1 cellular context compared by ENCODE assay signal in the genomic region with DNA sequence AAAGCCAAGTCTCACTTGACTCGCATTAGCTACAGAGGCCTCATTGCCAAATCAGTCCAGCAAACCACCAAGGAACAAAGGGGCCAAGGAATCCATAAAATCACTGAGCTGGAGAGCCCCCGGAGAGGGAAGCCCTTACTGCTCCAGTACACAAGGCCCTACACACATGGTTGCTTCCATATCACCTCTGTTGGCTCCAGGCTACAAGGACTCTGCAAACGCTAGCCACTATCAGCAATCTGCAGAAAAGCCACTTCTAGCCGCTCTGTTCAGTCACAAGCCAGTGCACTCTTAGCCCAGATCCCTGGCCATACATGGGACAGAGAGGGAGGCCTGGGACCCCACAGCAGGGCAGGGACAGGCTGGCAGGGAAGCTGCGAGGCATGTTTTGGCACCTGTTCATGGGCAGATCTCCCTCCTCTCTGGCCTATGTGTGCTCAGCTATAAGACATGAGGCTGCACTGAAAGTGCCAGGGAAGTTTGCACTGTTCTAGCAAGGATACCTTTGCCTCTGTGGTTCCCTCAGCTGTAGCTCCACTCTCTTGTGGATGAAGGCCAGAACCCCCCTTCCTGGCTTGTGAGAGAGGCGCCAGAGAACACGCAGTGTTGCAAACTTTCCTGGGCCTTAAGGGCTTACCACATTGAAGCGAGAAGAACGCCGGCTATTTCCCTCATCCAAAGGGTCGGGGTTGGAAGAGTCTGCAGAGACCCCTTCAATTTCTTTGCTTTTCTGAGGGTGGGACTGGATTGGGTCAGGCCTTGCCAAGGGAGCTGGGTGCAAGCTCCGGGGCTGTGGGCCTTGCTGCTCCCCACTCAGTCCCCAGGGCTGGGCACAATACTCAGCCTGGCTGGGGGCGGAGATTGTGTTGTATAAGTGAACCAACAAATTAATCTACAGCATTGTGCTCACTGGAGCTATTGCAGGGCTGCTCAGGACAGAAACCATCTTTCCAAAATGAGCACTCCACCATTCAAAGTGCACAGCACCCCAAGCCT.
TF ChIP-seq lines count a peak whose summit lies in the region.

No MANE protein-coding gene starts in this region.

TF ChIP-seq in GM23338, 12 proteins besides CTCF, POLR2A, EP300 and RAD21 (continued from another document):
- TF ChIP-seq POLR2AphosphoS5 (IDR thresholded peaks at IDR 0.05; ENCODE audit: low read depth) (no peak), NANOG (IDR thresholded peaks at IDR 0.05; ENCODE audit: borderline replicate concordance) (no peak)
